In genomic region chr14:101888182-101888581, GRCh38 we compare ENCODE assay signal across 22 cellular contexts.
DNase-seq lines count a peak whose midpoint lies in the region; ATAC-seq and TF ChIP-seq lines count a peak whose summit lies in the region.
"Had no signal": no experiment of that assay in that cellular context is flagged by ENCODE, and none has a peak within 500 bp of the region (broad histone marks: within the 10 kb centered on the region; RNA-seq: fewer than 3 reads in every experiment).

No MANE protein-coding gene starts in this region.

- H3K27ac Mint-ChIP-seq in activated naive CD4-positive, alpha-beta T cell treated with anti-CD3 and anti-CD28 coated beads, Interleukin-2, amount 50 U/mL, for 72 hours = peak overlapping the region; percentile 14 to 71
- H3K27ac Mint-ChIP-seq in CD8-positive, alpha-beta T cell = peak overlapping the region; percentile 23

- no peak for TF ChIP-seq CTCF in CD8-positive, alpha-beta T cell (IDR thresholded peaks at IDR 0.05)

- no peak for ATAC-seq in activated naive CD4-positive, alpha-beta T cell treated with anti-CD3 and anti-CD28 coated beads, Interleukin-2, amount 50 U/mL, for 72 hours
- no peak for ATAC-seq in CD8-positive, alpha-beta T cell
- ATAC-seq: GM23338, HepG2 had no signal

- peaks cover 47% of the 10 kb centered on the region for H3K4me1 ChIP-seq in BLaER1
- no peaks in the 10 kb centered on the region for H3K4me1 ChIP-seq in CD8-positive, alpha-beta T cell (ENCODE audit: insufficient read depth, low read length)

- no peak overlapping the region for H3K4me3 ChIP-seq in BLaER1
- H3K4me3 ChIP-seq in CD8-positive, alpha-beta T cell (ENCODE audit: low read depth, low read length) = no peak overlapping the region
- H3K4me3 ChIP-seq: GM23338, PC-9 had no signal

- H3K9ac ChIP-seq in BLaER1 = peak overlapping the region; percentile 67

- peaks cover 99% of the 10 kb centered on the region for H3K36me3 ChIP-seq in BLaER1
- peaks cover 66% of the 10 kb centered on the region for H3K36me3 ChIP-seq in CD8-positive, alpha-beta T cell (ENCODE audit: insufficient read depth, low read length)

- peak overlapping the region; percentile 80 for H3K27ac ChIP-seq in BLaER1
- no peak overlapping the region for H3K27ac ChIP-seq in CD8-positive, alpha-beta T cell (ENCODE audit: low read depth, low read length)
- H3K27ac ChIP-seq: PC-9 had no signal

- POLR2A ChIA-PET in CD8-positive, alpha-beta T cell (lab: Charles Lee) = interaction anchor here (0.5 to 0.7 kb wide), 2 partner anchors 49 to 151 kb away, joined by 3 read pairs; no protein-coding TSS in a partner anchor

- peaks cover 10 to 19% of the 10 kb centered on the region in 2 donors for H3K36me3 Mint-ChIP-seq in activated naive CD4-positive, alpha-beta T cell treated with anti-CD3 and anti-CD28 coated beads, Interleukin-2, amount 50 U/mL, for 72 hours
- peaks cover 84% of the 10 kb centered on the region for H3K36me3 Mint-ChIP-seq in CD8-positive, alpha-beta T cell

- H4K20me1 ChIP-seq in BLaER1 = no peaks in the 10 kb centered on the region

- in situ Hi-C loops in ACHN (cut with HindIII; ENCODE audit: low pct_ligation_motif_present, low pct_unique_long_range_greater_than_20kb, low sequenced_read_pairs) = no loop called here

- H3K4me1 Mint-ChIP-seq in CD8-positive, alpha-beta T cell (ENCODE audit: low read depth) = no peaks in the 10 kb centered on the region
- H3K4me1 Mint-ChIP-seq: GM23338, H9 had no signal

- no peaks in the 10 kb centered on the region for H3K27me3 Mint-ChIP-seq in CD8-positive, alpha-beta T cell (ENCODE audit: low read depth)

- no peak for DNase-seq in activated naive CD4-positive, alpha-beta T cell treated with anti-CD3 and anti-CD28 coated beads, Interleukin-2, amount 50 U/mL, for 72 hours (ENCODE audit: low spot score in 2 of 2)
- no peak for DNase-seq in activated naive CD4-positive, alpha-beta T cell (lab: John Stamatoyannopoulos, UW)
- no peak for DNase-seq in CD8-positive, alpha-beta T cell
- peak; percentile 45 for DNase-seq in mesenteric fat pad (ENCODE audit: low spot score)
- no peak for DNase-seq in OCI-M2 (lab: John Stamatoyannopoulos, UW; ENCODE audit: unreplicated experiment)
- no peak for DNase-seq in ACHN
- DNase-seq in LoVo (ENCODE audit: low spot score) = no peak
- DNase-seq: DMS153, H9, Kasumi-1, MV-4-11, NCI-H1105 treated with DMSO at 0.1 percent for 48 hours, NCI-H146, NCI-H1930, NCI-H2107, NCI-H524 treated with DMSO at 0.1 percent for 48 hours, NCI-H774, PC-9, SHP77 had no signal

- peak overlapping the region; percentile 48 for H3K4me2 ChIP-seq in BLaER1
- H3K4me2 ChIP-seq: GM23338, PC-9 had no signal

- CTCF ChIA-PET in CD8-positive, alpha-beta T cell (lab: Charles Lee) = interaction anchor here (0.9 to 1.3 kb wide), 2 partner anchors 10 to 182 kb away, joined by 3 read pairs; no protein-coding TSS in a partner anchor

- intact Hi-C loops in CD8-positive, alpha-beta T cell (cut with DNase I, micrococcal nuclease) = no loop called here

- H3K9me3 ChIP-seq in BLaER1 = peaks cover 24% of the 10 kb centered on the region
- no peaks in the 10 kb centered on the region for H3K9me3 ChIP-seq in CD8-positive, alpha-beta T cell (ENCODE audit: low read length)

- no peak overlapping the region for H3K4me3 Mint-ChIP-seq in CD8-positive, alpha-beta T cell
- H3K4me3 Mint-ChIP-seq: GM23338, H9 had no signal

- no peaks in the 10 kb centered on the region for H3K9me3 Mint-ChIP-seq in activated naive CD4-positive, alpha-beta T cell treated with anti-CD3 and anti-CD28 coated beads, Interleukin-2, amount 50 U/mL, for 72 hours
- no peaks in the 10 kb centered on the region for H3K9me3 Mint-ChIP-seq in CD8-positive, alpha-beta T cell
- H3K9me3 Mint-ChIP-seq: GM23338, H9 had no signal

- H3K27me3 ChIP-seq in BLaER1 = no peaks in the 10 kb centered on the region
- no peaks in the 10 kb centered on the region for H3K27me3 ChIP-seq in CD8-positive, alpha-beta T cell (ENCODE audit: insufficient read depth, low read length)
